16 cellular contexts compared by ENCODE assay signal in genomic region chr1:101283443-101283842, GRCh38. TPM values are rescaled to one million over a fixed set of nuclear protein-coding genes. Genes with fewer than 3 reads are reported as not detected.
A peak's percentile ranks its signal among the peaks of the same experiment; 100 is the strongest.
DNase-seq lines count a peak whose midpoint lies in the region; ATAC-seq and TF ChIP-seq lines count a peak whose summit lies in the region.
"Had no signal": no experiment of that assay in that cellular context is flagged by ENCODE, and none has a peak within 500 bp of the region (broad histone marks: within the 10 kb centered on the region; RNA-seq: fewer than 3 reads in every experiment).

No MANE protein-coding gene starts in this region.

- no peak for DNase-seq in activated T-cell treated with anti-CD3 and anti-CD28 coated beads, Interleukin-2, amount 50 U/mL, for 72 hours
- DNase-seq in activated T-cell treated with anti-CD3 and anti-CD28 coated beads for 4 hours (no peak), UCSD-AML1 (lab: John Stamatoyannopoulos, UW; ENCODE audit: unreplicated experiment) (peak; percentile 61), WERI-Rb-1 (no peak), OCI-LY7 (ENCODE audit: low spot score) (no peak)
- no peak for DNase-seq in effector memory CD8-positive, alpha-beta T cell
- no peak for DNase-seq in stimulated activated effector memory CD8-positive, alpha-beta T cell treated with anti-CD3 and anti-CD28 coated beads, Interleukin-12 subunit alpha, Interleukin-12 subunit beta, amount 100 ng/mL, for 72 hours (ENCODE audit: low spot score in 2 of 2)
- DNase-seq in effector CD8-positive, alpha-beta T cell (lab: John Stamatoyannopoulos, UW): no peak
- DNase-seq: effector CD4-positive, alpha-beta T cell; HCEC 1CT; KG1; NCI-H526; PC-3 had no signal

- peaks cover 5% of the 10 kb centered on the region for H3K4me1 ChIP-seq in OCI-LY7 (ENCODE audit: insufficient read depth, low read length, poor library complexity, severe bottlenecking)

- H2AFZ ChIP-seq in OCI-LY7 (ENCODE audit: low read length): no peak overlapping the region
- H2AFZ ChIP-seq: hepatocyte had no signal

- H3K36me3 Mint-ChIP-seq in activated T-cell treated with anti-CD3 and anti-CD28 coated beads, Interleukin-2, amount 50 U/mL, for 72 hours (ENCODE audit: insufficient read depth in 2 of 2): peaks cover 0 to 2% of the 10 kb centered on the region in 2 donors
- H3K36me3 Mint-ChIP-seq in effector memory CD8-positive, alpha-beta T cell (ENCODE audit: insufficient read depth): peaks cover 10% of the 10 kb centered on the region
- peaks cover 6% of the 10 kb centered on the region for H3K36me3 Mint-ChIP-seq in stimulated activated effector memory CD8-positive, alpha-beta T cell treated with anti-CD3 and anti-CD28 coated beads, Interleukin-12 subunit alpha, Interleukin-12 subunit beta, amount 100 ng/mL, for 72 hours

- no peaks in the 10 kb centered on the region for H3K79me2 ChIP-seq in OCI-LY7 (ENCODE audit: insufficient read depth, low read depth, low read length)
- H3K79me2 ChIP-seq: hepatocyte had no signal

- BruUV-seq in OCI-LY7 (replicated peaks; lab: Mats Ljungman, UMichigan): no TSS peak

- no peak overlapping the region for H3K27ac ChIP-seq in WERI-Rb-1
- H3K27ac ChIP-seq in OCI-LY7 (ENCODE audit: low read depth, low read length, poor library complexity, severe bottlenecking): no peak overlapping the region
- H3K27ac ChIP-seq: hepatocyte, SK-N-MC, VCaP had no signal

- no peak overlapping the region for H3K4me2 ChIP-seq in OCI-LY7 (ENCODE audit: low read length)

- intact Hi-C loops in OCI-LY7 (cut with micrococcal nuclease; ENCODE audit: unreplicated experiment): loop anchor here (10.0 kb wide), 1 partner anchor 259 kb away; the partner anchor contains the start of gene DPH5

- H3K4me3 ChIP-seq in WERI-Rb-1 (ENCODE audit: low read depth, low read length): no peak overlapping the region
- H3K4me3 ChIP-seq in OCI-LY7 (ENCODE audit: low read depth, low read length, poor library complexity, severe bottlenecking): no peak overlapping the region
- H3K4me3 ChIP-seq: hepatocyte, SK-N-MC had no signal

- H3K9me3 ChIP-seq in WERI-Rb-1 (ENCODE audit: severe bottlenecking): no peaks in the 10 kb centered on the region
- H3K9me3 ChIP-seq in OCI-LY7 (ENCODE audit: low read length): no peaks in the 10 kb centered on the region

- POLR2A ChIA-PET in OCI-LY7 (lab: Charles Lee): no interaction called here

- peaks cover 58% of the 10 kb centered on the region for H3K27me3 ChIP-seq in WERI-Rb-1 (ENCODE audit: insufficient read depth, low read depth, severe bottlenecking)
- H3K27me3 ChIP-seq: hepatocyte had no signal

- TF ChIP-seq CTCF in WERI-Rb-1 (IDR thresholded peaks at IDR 0.05; ENCODE audit: low read depth, low read length): no peak
- no peak for TF ChIP-seq CTCF in OCI-LY7 (conservative IDR thresholded peaks at IDR 0.05; ENCODE audit: low read length)

- H4K20me1 ChIP-seq in OCI-LY7 (ENCODE audit: insufficient read depth, low read length): no peaks in the 10 kb centered on the region

- H3K36me3 ChIP-seq in WERI-Rb-1: no peaks in the 10 kb centered on the region
- H3K36me3 ChIP-seq in OCI-LY7 (ENCODE audit: insufficient read depth, low read length): no peaks in the 10 kb centered on the region

- peak overlapping the region; percentile 79 to 82 for H3K4me3 Mint-ChIP-seq in activated T-cell treated with anti-CD3 and anti-CD28 coated beads, Interleukin-2, amount 50 U/mL, for 72 hours
- H3K4me3 Mint-ChIP-seq in effector memory CD8-positive, alpha-beta T cell: peak overlapping the region; percentile 67 to 82
- peak overlapping the region; percentile 72 for H3K4me3 Mint-ChIP-seq in stimulated activated effector memory CD8-positive, alpha-beta T cell treated with anti-CD3 and anti-CD28 coated beads, Interleukin-12 subunit alpha, Interleukin-12 subunit beta, amount 100 ng/mL, for 72 hours

- H3K9me2 ChIP-seq in OCI-LY7 (ENCODE audit: insufficient read depth, low read length): no peaks in the 10 kb centered on the region

- peaks cover 94% of the 10 kb centered on the region for H3K4me1 Mint-ChIP-seq in activated T-cell treated with anti-CD3 and anti-CD28 coated beads, Interleukin-2, amount 50 U/mL, for 72 hours (ENCODE audit: low read depth)
- peaks cover 74 to 88% of the 10 kb centered on the region in 2 donors for H3K4me1 Mint-ChIP-seq in effector memory CD8-positive, alpha-beta T cell (ENCODE audit: low read depth in 2 of 2)
- H3K4me1 Mint-ChIP-seq in stimulated activated effector memory CD8-positive, alpha-beta T cell treated with anti-CD3 and anti-CD28 coated beads, Interleukin-12 subunit alpha, Interleukin-12 subunit beta, amount 100 ng/mL, for 72 hours: peaks cover 84% of the 10 kb centered on the region

- no peaks in the 10 kb centered on the region for H3K27me3 Mint-ChIP-seq in activated T-cell treated with anti-CD3 and anti-CD28 coated beads, Interleukin-2, amount 50 U/mL, for 72 hours (ENCODE audit: low read depth)
- no peaks in the 10 kb centered on the region for H3K27me3 Mint-ChIP-seq in effector memory CD8-positive, alpha-beta T cell

- CTCF ChIA-PET in OCI-LY7 (lab: Charles Lee; ENCODE audit: unreplicated experiment): no interaction called here

- H3K9me3 Mint-ChIP-seq in activated T-cell treated with anti-CD3 and anti-CD28 coated beads, Interleukin-2, amount 50 U/mL, for 72 hours: no peaks in the 10 kb centered on the region
- no peaks in the 10 kb centered on the region for H3K9me3 Mint-ChIP-seq in effector memory CD8-positive, alpha-beta T cell
- no peaks in the 10 kb centered on the region for H3K9me3 Mint-ChIP-seq in stimulated activated effector memory CD8-positive, alpha-beta T cell treated with anti-CD3 and anti-CD28 coated beads, Interleukin-12 subunit alpha, Interleukin-12 subunit beta, amount 100 ng/mL, for 72 hours

- ATAC-seq in activated T-cell treated with anti-CD3 and anti-CD28 coated beads, Interleukin-2, amount 50 U/mL, for 72 hours (replicated peaks in 1 of 2): no peak
- no peak for ATAC-seq in effector memory CD8-positive, alpha-beta T cell (replicated peaks)
- ATAC-seq in stimulated activated effector memory CD8-positive, alpha-beta T cell treated with anti-CD3 and anti-CD28 coated beads, Interleukin-12 subunit alpha, Interleukin-12 subunit beta, amount 100 ng/mL, for 72 hours: no peak
- ATAC-seq: PC-3 had no signal

- peak overlapping the region; percentile 83 for H3K27ac Mint-ChIP-seq in activated T-cell treated with anti-CD3 and anti-CD28 coated beads, Interleukin-2, amount 50 U/mL, for 72 hours
- H3K27ac Mint-ChIP-seq in effector memory CD8-positive, alpha-beta T cell: peak overlapping the region; percentile 93 to 97
- peak overlapping the region; percentile 89 for H3K27ac Mint-ChIP-seq in stimulated activated effector memory CD8-positive, alpha-beta T cell treated with anti-CD3 and anti-CD28 coated beads, Interleukin-12 subunit alpha, Interleukin-12 subunit beta, amount 100 ng/mL, for 72 hours

RNA-seq across cellular contexts. Expression of gene S1PR1, which starts 46.6 kb away (rescaled TPM):
- 100 to 1,000 TPM; 135 to 157 TPM for total RNA-seq in activated T-cell treated with anti-CD3 and anti-CD28 coated beads, Interleukin-2, amount 50 U/mL, for 72 hours
- 0.41 and 1.1 TPM in 2 replicates for total RNA-seq in OCI-LY7 (2014; rRNA removed; shearing (Covaris generic))
- total RNA-seq in OCI-LY7 (2022): 0.13 TPM in 1 of 2 replicates, not detected in the other

Comparison
In these comparisons a context has a peak if more than half of its experiments do, and no peak if none do; other contexts are left out.
1. RNA of gene S1PR1, which starts 46.6 kb away (total RNA-seq): 135 to 157 TPM in activated T-cell treated with anti-CD3 and anti-CD28 coated beads, Interleukin-2, amount 50 U/mL, for 72 hours; 0.13 to 1.1 TPM in OCI-LY7; every median in the first group is over 10 times any median in the second.
2. Peak in every context shown above with its lines, with median percentiles within 50 percentile points of each other: H3K27ac Mint-ChIP-seq and H3K4me3 Mint-ChIP-seq.